30 cellular contexts compared by ENCODE assay signal in the genomic region with DNA sequence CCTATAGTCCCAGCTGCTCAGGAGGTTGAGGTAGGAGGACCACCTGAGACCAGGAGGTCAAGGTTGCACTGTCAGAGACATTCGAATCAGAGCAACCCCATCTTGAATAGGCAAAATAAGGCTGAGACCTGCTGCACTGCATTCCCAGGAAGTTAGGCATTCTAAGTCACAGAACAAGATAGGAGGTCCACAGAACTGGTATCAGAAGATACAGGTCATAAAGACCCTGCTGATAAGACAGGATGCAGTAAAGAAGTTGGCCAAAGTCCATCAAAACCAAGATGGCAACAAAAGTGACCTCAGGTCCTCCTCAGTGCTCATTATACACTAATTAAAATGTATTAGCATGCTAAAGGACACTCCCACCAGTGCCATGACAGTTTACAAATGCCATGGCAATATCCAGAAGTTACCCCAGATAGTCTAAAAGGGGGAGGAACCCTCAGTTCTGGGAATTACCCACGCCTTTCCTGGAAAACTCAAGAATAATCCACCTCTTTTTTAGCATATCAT.
"Had no signal": no experiment of that assay in that cellular context is flagged by ENCODE, and none has a peak within 500 bp of the region (broad histone marks: within the 10 kb centered on the region; RNA-seq: fewer than 3 reads in every experiment).

No MANE protein-coding gene starts in this region.

- H3K9me3 ChIP-seq: adrenal gland, MG63, Peyer's patch, SJSA1, SK-N-SH had no signal

- FAIRE-seq: bronchial epithelial cell had no signal

- H3K4me3 ChIP-seq: adrenal gland, MG63, Peyer's patch, SJSA1 had no signal

- H3K36me3 ChIP-seq: adrenal gland, MG63, Peyer's patch, SJSA1 had no signal

- H3K9me2 ChIP-seq: SK-N-SH had no signal

- H3K27me3 ChIP-seq: adrenal gland, Peyer's patch, SJSA1 had no signal

- ATAC-seq: activated CD4-positive, alpha-beta T cell treated with anti-CD3 and anti-CD28 coated beads for 36 hours; activated CD4-positive, CD25-positive, alpha-beta regulatory T cell treated with anti-CD3 and anti-CD28 coated beads, Interleukin-2, amount 50 U/mL, for 24 hours; activated CD8-positive, alpha-beta T cell treated with anti-CD3 and anti-CD28 coated beads, Interleukin-2, amount 10 ng/mL, durations not matched to agents 7 days and 5 days; activated naive CD4-positive, alpha-beta T cell treated with anti-CD3 and anti-CD28 coated beads, Interleukin-2, amount 50 U/mL, for 72 hours; PC-3; WTC11 had no signal

- H3K27ac ChIP-seq: adrenal gland, Peyer's patch, SJSA1 had no signal

- H3K4me1 ChIP-seq: adrenal gland, Peyer's patch, SJSA1 had no signal

- DNase-seq: activated CD4-positive, alpha-beta T cell treated with anti-CD3 and anti-CD28 coated beads for 36 hours; activated CD4-positive, alpha-beta T cell treated with anti-CD3 and anti-CD28 coated beads, Interleukin-2, amount 10 ng/mL, durations not matched to agents 7 days and 5 days; activated CD4-positive, alpha-beta T cell treated with anti-CD3 and anti-CD28 coated beads, Interleukin-2, amount 50 U/mL, for 48 hours; activated CD8-positive, alpha-beta T cell treated with anti-CD3 and anti-CD28 coated beads, Interleukin-2, amount 10 ng/mL, durations not matched to agents 7 days and 5 days; activated gamma-delta T cell treated with Interleukin-2 at 50 U/mL for 16 hours; activated naive CD4-positive, alpha-beta T cell treated with anti-CD3 and anti-CD28 coated beads for 36 hours; activated T-cell treated with anti-CD3 and anti-CD28 coated beads, Interleukin-2, amount 50 U/mL, for 24 hours; adrenal gland; central memory CD4-positive, alpha-beta T cell; Kasumi-1; KG1; MG63; NCI-H1048; NCI-H1105 treated with DMSO at 0.1 percent for 48 hours; NCI-H1436; NCI-H1694; NCI-H1930; NCI-H2081 treated with DMSO at 0.1 percent for 48 hours; NCI-H345; NCI-H524 treated with DMSO at 0.1 percent for 48 hours; PC-3; Peyer's patch; RPMI8226; SHP77 treated with DMSO at 0.1 percent for 48 hours; SK-N-SH had no signal

- H3K4me2 ChIP-seq: SK-N-SH had no signal

- H3K9ac ChIP-seq: SK-N-SH had no signal
